In genomic region chr19:49109051-49109450, GRCh38 we compare ENCODE assay signal across 1 cellular context.
TF ChIP-seq lines count a peak whose summit lies in the region.

No MANE protein-coding gene starts in this region.

TF ChIP-seq in WTC11, 78 proteins besides CTCF, POLR2A, EP300 and RAD21 (continued from another document):
- TF ChIP-seq ZSCAN18 (CRISPR knock-in tag; IDR thresholded peaks at IDR 0.05) (no peak), NFE2L1 (CRISPR knock-in tag; IDR thresholded peaks at IDR 0.05) (no peak), NR1H2 (CRISPR knock-in tag; IDR thresholded peaks at IDR 0.05) (no peak), E2F5 (CRISPR knock-in tag; IDR thresholded peaks at IDR 0.05) (no peak), ZNF219 (CRISPR knock-in tag; IDR thresholded peaks at IDR 0.05; ENCODE audit: borderline replicate concordance) (no peak), ETV6 (CRISPR knock-in tag; IDR thresholded peaks at IDR 0.05) (no peak), ATF1 (CRISPR knock-in tag; IDR thresholded peaks at IDR 0.05) (no peak), CREB1 (CRISPR knock-in tag; IDR thresholded peaks at IDR 0.05) (no peak)
- TF ChIP-seq, protein P1, sequence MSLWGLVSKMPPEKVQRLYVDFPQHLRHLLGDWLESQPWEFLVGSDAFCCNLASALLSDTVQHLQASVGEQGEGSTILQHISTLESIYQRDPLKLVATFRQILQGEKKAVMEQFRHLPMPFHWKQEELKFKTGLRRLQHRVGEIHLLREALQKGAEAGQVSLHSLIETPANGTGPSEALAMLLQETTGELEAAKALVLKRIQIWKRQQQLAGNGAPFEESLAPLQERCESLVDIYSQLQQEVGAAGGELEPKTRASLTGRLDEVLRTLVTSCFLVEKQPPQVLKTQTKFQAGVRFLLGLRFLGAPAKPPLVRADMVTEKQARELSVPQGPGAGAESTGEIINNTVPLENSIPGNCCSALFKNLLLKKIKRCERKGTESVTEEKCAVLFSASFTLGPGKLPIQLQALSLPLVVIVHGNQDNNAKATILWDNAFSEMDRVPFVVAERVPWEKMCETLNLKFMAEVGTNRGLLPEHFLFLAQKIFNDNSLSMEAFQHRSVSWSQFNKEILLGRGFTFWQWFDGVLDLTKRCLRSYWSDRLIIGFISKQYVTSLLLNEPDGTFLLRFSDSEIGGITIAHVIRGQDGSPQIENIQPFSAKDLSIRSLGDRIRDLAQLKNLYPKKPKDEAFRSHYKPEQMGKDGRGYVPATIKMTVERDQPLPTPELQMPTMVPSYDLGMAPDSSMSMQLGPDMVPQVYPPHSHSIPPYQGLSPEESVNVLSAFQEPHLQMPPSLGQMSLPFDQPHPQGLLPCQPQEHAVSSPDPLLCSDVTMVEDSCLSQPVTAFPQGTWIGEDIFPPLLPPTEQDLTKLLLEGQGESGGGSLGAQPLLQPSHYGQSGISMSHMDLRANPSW (CRISPR knock-in tag; conservative IDR thresholded peaks at IDR 0.05; ENCODE audit: low read depth), result no peak
- TF ChIP-seq, protein P2, sequence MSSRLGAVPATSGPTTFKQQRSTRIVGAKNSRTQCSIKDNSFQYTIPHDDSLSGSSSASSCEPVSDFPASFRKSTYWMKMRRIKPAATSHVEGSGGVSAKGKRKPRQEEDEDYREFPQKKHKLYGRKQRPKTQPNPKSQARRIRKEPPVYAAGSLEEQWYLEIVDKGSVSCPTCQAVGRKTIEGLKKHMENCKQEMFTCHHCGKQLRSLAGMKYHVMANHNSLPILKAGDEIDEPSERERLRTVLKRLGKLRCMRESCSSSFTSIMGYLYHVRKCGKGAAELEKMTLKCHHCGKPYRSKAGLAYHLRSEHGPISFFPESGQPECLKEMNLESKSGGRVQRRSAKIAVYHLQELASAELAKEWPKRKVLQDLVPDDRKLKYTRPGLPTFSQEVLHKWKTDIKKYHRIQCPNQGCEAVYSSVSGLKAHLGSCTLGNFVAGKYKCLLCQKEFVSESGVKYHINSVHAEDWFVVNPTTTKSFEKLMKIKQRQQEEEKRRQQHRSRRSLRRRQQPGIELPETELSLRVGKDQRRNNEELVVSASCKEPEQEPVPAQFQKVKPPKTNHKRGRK (CRISPR knock-in tag; IDR thresholded peaks at IDR 0.05; ENCODE audit: borderline replicate concordance), result no peak
- TF ChIP-seq, protein P3, sequence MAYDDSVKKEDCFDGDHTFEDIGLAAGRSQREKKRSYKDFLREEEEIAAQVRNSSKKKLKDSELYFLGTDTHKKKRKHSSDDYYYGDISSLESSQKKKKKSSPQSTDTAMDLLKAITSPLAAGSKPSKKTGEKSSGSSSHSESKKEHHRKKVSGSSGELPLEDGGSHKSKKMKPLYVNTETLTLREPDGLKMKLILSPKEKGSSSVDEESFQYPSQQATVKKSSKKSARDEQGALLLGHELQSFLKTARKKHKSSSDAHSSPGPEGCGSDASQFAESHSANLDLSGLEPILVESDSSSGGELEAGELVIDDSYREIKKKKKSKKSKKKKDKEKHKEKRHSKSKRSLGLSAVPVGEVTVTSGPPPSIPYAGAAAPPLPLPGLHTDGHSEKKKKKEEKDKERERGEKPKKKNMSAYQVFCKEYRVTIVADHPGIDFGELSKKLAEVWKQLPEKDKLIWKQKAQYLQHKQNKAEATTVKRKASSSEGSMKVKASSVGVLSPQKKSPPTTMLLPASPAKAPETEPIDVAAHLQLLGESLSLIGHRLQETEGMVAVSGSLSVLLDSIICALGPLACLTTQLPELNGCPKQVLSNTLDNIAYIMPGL (CRISPR knock-in tag; IDR thresholded peaks at IDR 0.05), result no peak
